ENCODE assay signal across 2 cellular contexts in genomic region chr11:60280412-60280811, GRCh38.
TF ChIP-seq lines count a peak whose summit lies in the region.

Gene MS4A4A (plus strand): TSS chr11:60280666. CDS start chr11:60280676, 10 bp downstream.

TF ChIP-seq in liver, 16 proteins besides CTCF, POLR2A, EP300 and RAD21:
- TF ChIP-seq GABPA (IDR thresholded peaks at IDR 0.05 in 1 of 2, conservative IDR thresholded peaks at IDR 0.05 in 1 of 2) (no peak), NR2F2 (IDR thresholded peaks at IDR 0.05) (no peak)
TF ChIP-seq in liver: peak in this region for 0.

TF ChIP-seq in HepG2, 621 proteins besides CTCF, POLR2A, EP300 and RAD21:
- TF ChIP-seq ZNF232 (CRISPR knock-in tag; IDR thresholded peaks at IDR 0.05; ENCODE audit: borderline replicate concordance) (no peak), GATAD1 (CRISPR knock-in tag; IDR thresholded peaks at IDR 0.05) (no peak), ZNF546 (CRISPR knock-in tag; conservative IDR thresholded peaks at IDR 0.05) (no peak), NCOA5 (CRISPR knock-in tag; IDR thresholded peaks at IDR 0.05) (no peak)
